1 cellular context compared by ENCODE assay signal in the genomic region with DNA sequence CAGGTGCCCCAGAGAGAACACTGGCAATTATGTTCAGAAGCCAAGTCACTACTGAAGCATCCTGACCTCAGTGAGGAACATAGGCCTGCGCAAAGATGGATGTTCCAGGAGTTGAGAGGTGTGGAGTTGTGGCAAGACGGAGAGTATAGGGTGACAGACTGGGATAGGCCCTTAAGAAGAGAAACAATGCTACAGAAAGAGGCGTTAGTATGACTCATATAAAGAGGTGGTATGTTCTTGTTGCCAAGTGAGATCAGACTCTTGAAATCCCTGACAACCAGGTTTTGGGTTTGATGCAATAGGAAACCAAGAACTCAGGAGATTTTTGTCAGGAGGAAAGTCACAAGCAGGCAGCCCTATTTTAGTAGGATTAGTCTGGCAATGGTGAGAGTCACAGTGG.
TF ChIP-seq lines count a peak whose summit lies in the region.

No MANE protein-coding gene starts in this region.

TF ChIP-seq in GM23338, 12 proteins besides CTCF, POLR2A, EP300 and RAD21:
- no peak for TF ChIP-seq ZNF331 (CRISPR knock-in tag; IDR thresholded peaks at IDR 0.05; ENCODE audit: low read depth)
- TF ChIP-seq CREB1 (CRISPR knock-in tag; IDR thresholded peaks at IDR 0.05; ENCODE audit: low read depth) = no peak
- no peak for TF ChIP-seq EZH2 (IDR thresholded peaks at IDR 0.05; ENCODE audit: low read depth, unreplicated experiment)
- TF ChIP-seq, protein P1, sequence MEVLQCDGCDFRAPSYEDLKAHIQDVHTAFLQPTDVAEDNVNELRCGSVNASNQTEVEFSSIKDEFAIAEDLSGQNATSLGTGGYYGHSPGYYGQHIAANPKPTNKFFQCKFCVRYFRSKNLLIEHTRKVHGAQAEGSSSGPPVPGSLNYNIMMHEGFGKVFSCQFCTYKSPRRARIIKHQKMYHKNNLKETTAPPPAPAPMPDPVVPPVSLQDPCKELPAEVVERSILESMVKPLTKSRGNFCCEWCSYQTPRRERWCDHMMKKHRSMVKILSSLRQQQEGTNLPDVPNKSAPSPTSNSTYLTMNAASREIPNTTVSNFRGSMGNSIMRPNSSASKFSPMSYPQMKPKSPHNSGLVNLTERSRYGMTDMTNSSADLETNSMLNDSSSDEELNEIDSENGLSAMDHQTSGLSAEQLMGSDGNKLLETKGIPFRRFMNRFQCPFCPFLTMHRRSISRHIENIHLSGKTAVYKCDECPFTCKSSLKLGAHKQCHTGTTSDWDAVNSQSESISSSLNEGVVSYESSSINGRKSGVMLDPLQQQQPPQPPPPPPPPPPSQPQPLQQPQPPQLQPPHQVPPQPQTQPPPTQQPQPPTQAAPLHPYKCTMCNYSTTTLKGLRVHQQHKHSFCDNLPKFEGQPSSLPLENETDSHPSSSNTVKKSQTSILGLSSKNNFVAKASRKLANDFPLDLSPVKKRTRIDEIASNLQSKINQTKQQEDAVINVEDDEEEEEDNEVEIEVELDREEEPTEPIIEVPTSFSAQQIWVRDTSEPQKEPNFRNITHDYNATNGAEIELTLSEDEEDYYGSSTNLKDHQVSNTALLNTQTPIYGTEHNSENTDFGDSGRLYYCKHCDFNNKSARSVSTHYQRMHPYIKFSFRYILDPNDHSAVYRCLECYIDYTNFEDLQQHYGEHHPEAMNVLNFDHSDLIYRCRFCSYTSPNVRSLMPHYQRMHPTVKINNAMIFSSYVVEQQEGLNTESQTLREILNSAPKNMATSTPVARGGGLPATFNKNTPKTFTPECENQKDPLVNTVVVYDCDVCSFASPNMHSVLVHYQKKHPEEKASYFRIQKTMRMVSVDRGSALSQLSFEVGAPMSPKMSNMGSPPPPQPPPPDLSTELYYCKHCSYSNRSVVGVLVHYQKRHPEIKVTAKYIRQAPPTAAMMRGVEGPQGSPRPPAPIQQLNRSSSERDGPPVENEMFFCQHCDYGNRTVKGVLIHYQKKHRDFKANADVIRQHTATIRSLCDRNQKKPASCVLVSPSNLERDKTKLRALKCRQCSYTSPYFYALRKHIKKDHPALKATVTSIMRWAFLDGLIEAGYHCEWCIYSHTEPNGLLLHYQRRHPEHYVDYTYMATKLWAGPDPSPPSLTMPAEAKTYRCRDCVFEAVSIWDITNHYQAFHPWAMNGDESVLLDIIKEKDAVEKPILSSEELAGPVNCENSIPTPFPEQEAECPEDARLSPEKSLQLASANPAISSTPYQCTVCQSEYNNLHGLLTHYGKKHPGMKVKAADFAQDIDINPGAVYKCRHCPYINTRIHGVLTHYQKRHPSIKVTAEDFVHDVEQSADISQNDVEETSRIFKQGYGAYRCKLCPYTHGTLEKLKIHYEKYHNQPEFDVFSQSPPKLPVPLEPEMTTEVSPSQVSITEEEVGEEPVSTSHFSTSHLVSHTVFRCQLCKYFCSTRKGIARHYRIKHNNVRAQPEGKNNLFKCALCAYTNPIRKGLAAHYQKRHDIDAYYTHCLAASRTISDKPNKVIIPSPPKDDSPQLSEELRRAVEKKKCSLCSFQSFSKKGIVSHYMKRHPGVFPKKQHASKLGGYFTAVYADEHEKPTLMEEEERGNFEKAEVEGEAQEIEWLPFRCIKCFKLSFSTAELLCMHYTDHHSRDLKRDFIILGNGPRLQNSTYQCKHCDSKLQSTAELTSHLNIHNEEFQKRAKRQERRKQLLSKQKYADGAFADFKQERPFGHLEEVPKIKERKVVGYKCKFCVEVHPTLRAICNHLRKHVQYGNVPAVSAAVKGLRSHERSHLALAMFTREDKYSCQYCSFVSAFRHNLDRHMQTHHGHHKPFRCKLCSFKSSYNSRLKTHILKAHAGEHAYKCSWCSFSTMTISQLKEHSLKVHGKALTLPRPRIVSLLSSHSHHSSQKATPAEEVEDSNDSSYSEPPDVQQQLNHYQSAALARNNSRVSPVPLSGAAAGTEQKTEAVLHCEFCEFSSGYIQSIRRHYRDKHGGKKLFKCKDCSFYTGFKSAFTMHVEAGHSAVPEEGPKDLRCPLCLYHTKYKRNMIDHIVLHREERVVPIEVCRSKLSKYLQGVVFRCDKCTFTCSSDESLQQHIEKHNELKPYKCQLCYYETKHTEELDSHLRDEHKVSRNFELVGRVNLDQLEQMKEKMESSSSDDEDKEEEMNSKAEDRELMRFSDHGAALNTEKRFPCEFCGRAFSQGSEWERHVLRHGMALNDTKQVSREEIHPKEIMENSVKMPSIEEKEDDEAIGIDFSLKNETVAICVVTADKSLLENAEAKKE (CRISPR knock-in tag; IDR thresholded peaks at IDR 0.05) = no peak
- no peak for TF ChIP-seq JUNB (IDR thresholded peaks at IDR 0.05; ENCODE audit: unreplicated experiment)
- no peak for TF ChIP-seq POLR2AphosphoS5 (IDR thresholded peaks at IDR 0.05; ENCODE audit: low read depth)
- TF ChIP-seq, protein P2, sequence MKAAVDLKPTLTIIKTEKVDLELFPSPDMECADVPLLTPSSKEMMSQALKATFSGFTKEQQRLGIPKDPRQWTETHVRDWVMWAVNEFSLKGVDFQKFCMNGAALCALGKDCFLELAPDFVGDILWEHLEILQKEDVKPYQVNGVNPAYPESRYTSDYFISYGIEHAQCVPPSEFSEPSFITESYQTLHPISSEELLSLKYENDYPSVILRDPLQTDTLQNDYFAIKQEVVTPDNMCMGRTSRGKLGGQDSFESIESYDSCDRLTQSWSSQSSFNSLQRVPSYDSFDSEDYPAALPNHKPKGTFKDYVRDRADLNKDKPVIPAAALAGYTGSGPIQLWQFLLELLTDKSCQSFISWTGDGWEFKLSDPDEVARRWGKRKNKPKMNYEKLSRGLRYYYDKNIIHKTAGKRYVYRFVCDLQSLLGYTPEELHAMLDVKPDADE (IDR thresholded peaks at IDR 0.05) = no peak
- no peak for TF ChIP-seq ZNF114 (CRISPR knock-in tag; IDR thresholded peaks at IDR 0.05)
- TF ChIP-seq, protein P3, sequence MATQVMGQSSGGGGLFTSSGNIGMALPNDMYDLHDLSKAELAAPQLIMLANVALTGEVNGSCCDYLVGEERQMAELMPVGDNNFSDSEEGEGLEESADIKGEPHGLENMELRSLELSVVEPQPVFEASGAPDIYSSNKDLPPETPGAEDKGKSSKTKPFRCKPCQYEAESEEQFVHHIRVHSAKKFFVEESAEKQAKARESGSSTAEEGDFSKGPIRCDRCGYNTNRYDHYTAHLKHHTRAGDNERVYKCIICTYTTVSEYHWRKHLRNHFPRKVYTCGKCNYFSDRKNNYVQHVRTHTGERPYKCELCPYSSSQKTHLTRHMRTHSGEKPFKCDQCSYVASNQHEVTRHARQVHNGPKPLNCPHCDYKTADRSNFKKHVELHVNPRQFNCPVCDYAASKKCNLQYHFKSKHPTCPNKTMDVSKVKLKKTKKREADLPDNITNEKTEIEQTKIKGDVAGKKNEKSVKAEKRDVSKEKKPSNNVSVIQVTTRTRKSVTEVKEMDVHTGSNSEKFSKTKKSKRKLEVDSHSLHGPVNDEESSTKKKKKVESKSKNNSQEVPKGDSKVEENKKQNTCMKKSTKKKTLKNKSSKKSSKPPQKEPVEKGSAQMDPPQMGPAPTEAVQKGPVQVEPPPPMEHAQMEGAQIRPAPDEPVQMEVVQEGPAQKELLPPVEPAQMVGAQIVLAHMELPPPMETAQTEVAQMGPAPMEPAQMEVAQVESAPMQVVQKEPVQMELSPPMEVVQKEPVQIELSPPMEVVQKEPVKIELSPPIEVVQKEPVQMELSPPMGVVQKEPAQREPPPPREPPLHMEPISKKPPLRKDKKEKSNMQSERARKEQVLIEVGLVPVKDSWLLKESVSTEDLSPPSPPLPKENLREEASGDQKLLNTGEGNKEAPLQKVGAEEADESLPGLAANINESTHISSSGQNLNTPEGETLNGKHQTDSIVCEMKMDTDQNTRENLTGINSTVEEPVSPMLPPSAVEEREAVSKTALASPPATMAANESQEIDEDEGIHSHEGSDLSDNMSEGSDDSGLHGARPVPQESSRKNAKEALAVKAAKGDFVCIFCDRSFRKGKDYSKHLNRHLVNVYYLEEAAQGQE (IDR thresholded peaks at IDR 0.05; ENCODE audit: unreplicated experiment) = no peak
- TF ChIP-seq STAT1 (IDR thresholded peaks at IDR 0.05; ENCODE audit: unreplicated experiment) = no peak
- TF ChIP-seq EZH2phosphoT487 (IDR thresholded peaks at IDR 0.05; ENCODE audit: unreplicated experiment) = no peak
- TF ChIP-seq NANOG (IDR thresholded peaks at IDR 0.05; ENCODE audit: borderline replicate concordance) = no peak
